In genomic region chr6:132198896-132199295, GRCh38 we compare ENCODE assay signal across 19 cellular contexts.
DNase-seq lines count a peak whose midpoint lies in the region; ATAC-seq, FAIRE-seq and TF ChIP-seq lines count a peak whose summit lies in the region.
"Had no signal": no experiment of that assay in that cellular context is flagged by ENCODE, and none has a peak within 500 bp of the region (broad histone marks: within the 10 kb centered on the region; RNA-seq: fewer than 3 reads in every experiment).

No MANE protein-coding gene starts in this region.

- H3K27ac Mint-ChIP-seq in osteocyte (ENCODE audit: unreplicated experiment), result peak overlapping the region; percentile 97
- H3K27ac Mint-ChIP-seq: activated CD4-positive, alpha-beta T cell treated with anti-CD3 and anti-CD28 coated beads, Interleukin-2, amount 10 ng/mL, durations not matched to agents 24 days and 14 days; CD8-positive, alpha-beta T cell; natural killer cell had no signal

- no peak overlapping the region for H3K27ac ChIP-seq in PC-9

- peaks cover 51% of the 10 kb centered on the region for H3K4me1 Mint-ChIP-seq in osteocyte (ENCODE audit: unreplicated experiment)
- H3K4me1 Mint-ChIP-seq: activated CD4-positive, alpha-beta T cell treated with anti-CD3 and anti-CD28 coated beads, Interleukin-2, amount 10 ng/mL, durations not matched to agents 24 days and 14 days; natural killer cell had no signal

- H3K36me3 Mint-ChIP-seq in osteocyte (ENCODE audit: unreplicated experiment), result no peaks in the 10 kb centered on the region
- H3K36me3 Mint-ChIP-seq: CD8-positive, alpha-beta T cell; natural killer cell had no signal

- TF ChIP-seq CTCF in PC-9 (conservative IDR thresholded peaks at IDR 0.05), result no peak
- no peak for TF ChIP-seq CTCF in osteocyte (IDR thresholded peaks at IDR 0.05)

- 0 out of 2 replicates have a peak, but pooled peaks cover 9% of the 10 kb centered on the region for H3K9me3 ChIP-seq in PC-9 (ENCODE audit: insufficient read depth, low read depth)
- H3K9me3 ChIP-seq: suprapubic skin, uterus had no signal

- H3K4me2 ChIP-seq in PC-9, result no peak overlapping the region

- no peak for ATAC-seq in GM21360 (IDR thresholded peaks at IDR 0.05; ENCODE audit: unreplicated experiment)
- no peak for ATAC-seq in GM18870 (IDR thresholded peaks at IDR 0.05; ENCODE audit: unreplicated experiment)
- ATAC-seq: CD8-positive, alpha-beta T cell; natural killer cell had no signal

- H3K27me3 ChIP-seq in PC-9 (ENCODE audit: insufficient read depth, low read depth), result no peaks in the 10 kb centered on the region
- H3K27me3 ChIP-seq: suprapubic skin, uterus had no signal

- no peaks in the 10 kb centered on the region for H3F3A ChIP-seq in PC-9 (ENCODE audit: insufficient read depth, low read depth)

- H3K9me3 Mint-ChIP-seq in osteocyte (ENCODE audit: unreplicated experiment), result peaks cover 6% of the 10 kb centered on the region
- H3K9me3 Mint-ChIP-seq: activated CD4-positive, alpha-beta T cell treated with anti-CD3 and anti-CD28 coated beads, Interleukin-2, amount 10 ng/mL, durations not matched to agents 24 days and 14 days; CD8-positive, alpha-beta T cell had no signal

- 0 out of 2 replicates have a peak overlapping the region, but pooled peaks have one; percentile 30 for H2AFZ ChIP-seq in PC-9

- DNase-seq in Daoy (ENCODE audit: low read depth) (peak; percentile 58), PC-9 (no peak), osteocyte (ENCODE audit: extremely low spot score, unreplicated experiment) (no peak), DMS79 treated with DMSO at 0.1 percent for 48 hours (lab: John Stamatoyannopoulos, UW) (no peak), NCI-H345 treated with DMSO at 0.1 percent for 48 hours (lab: John Stamatoyannopoulos, UW; ENCODE audit: unreplicated experiment) (no peak)
- DNase-seq: activated CD4-positive, alpha-beta T cell treated with anti-CD3 and anti-CD28 coated beads, Interleukin-2, amount 10 ng/mL, durations not matched to agents 24 days and 14 days; CD8-positive, alpha-beta T cell; kidney glomerular epithelial cell; natural killer cell; NCI-H1092 treated with DMSO at 0.1 percent for 48 hours; NCI-H524; Right ventricle myocardium superior; T-helper 1 cell; uterus had no signal

- no peaks in the 10 kb centered on the region for H3K79me2 ChIP-seq in PC-9 (ENCODE audit: low read depth)

- H3K9me2 ChIP-seq in PC-9 (ENCODE audit: insufficient read depth), result no peaks in the 10 kb centered on the region

- CTCF ChIA-PET in PC-9 (lab: Charles Lee), result no interaction called here

- FAIRE-seq in endometrium (lab: Jason Lieb, UNC), result peak; percentile 63
- FAIRE-seq: frontal cortex had no signal

- no peaks in the 10 kb centered on the region for H3K27me3 Mint-ChIP-seq in osteocyte (ENCODE audit: unreplicated experiment)
- H3K27me3 Mint-ChIP-seq: activated CD4-positive, alpha-beta T cell treated with anti-CD3 and anti-CD28 coated beads, Interleukin-2, amount 10 ng/mL, durations not matched to agents 24 days and 14 days had no signal

- no TSS peak for BruUV-seq in PC-9 (replicated peaks; lab: Mats Ljungman, UMichigan)

- intact Hi-C loops in PC-9 (cut with micrococcal nuclease; ENCODE audit: unreplicated experiment), result no loop called here

- H3K4me3 Mint-ChIP-seq in osteocyte (ENCODE audit: unreplicated experiment), result peak overlapping the region; percentile 1
- H3K4me3 Mint-ChIP-seq: activated CD4-positive, alpha-beta T cell treated with anti-CD3 and anti-CD28 coated beads, Interleukin-2, amount 10 ng/mL, durations not matched to agents 24 days and 14 days; CD8-positive, alpha-beta T cell; natural killer cell had no signal

- H4K20me1 ChIP-seq in PC-9 (ENCODE audit: insufficient read depth), result no peaks in the 10 kb centered on the region

- H3K36me3 ChIP-seq in PC-9 (ENCODE audit: low read depth), result no peaks in the 10 kb centered on the region
- H3K36me3 ChIP-seq: suprapubic skin, uterus had no signal

- H3K4me1 ChIP-seq in PC-9 (replicated peaks; ENCODE audit: insufficient read depth), result no peaks in the 10 kb centered on the region
- H3K4me1 ChIP-seq: suprapubic skin, uterus had no signal

- H3K4me3 ChIP-seq in PC-9, result no peak overlapping the region
- H3K4me3 ChIP-seq: suprapubic skin, uterus had no signal

- POLR2A ChIA-PET in PC-9 (lab: Charles Lee; ENCODE audit: unreplicated experiment), result no interaction called here
